In genomic region chr9:137319434-137319975, GRCh38 we compare ENCODE assay signal across 3 cellular contexts.
TF ChIP-seq lines count a peak whose summit lies in the region.

No MANE protein-coding gene starts in this region.

TF ChIP-seq in SK-N-SH, 30 proteins besides CTCF, POLR2A, EP300 and RAD21 (continues in another document):
- TF ChIP-seq FOXJ3 (CRISPR knock-in tag; IDR thresholded peaks at IDR 0.05) (no peak), MXI1 (IDR thresholded peaks at IDR 0.05; ENCODE audit: low read depth, low read length) (no peak), PBX3 (IDR thresholded peaks at IDR 0.05) (no peak), RCOR1 (IDR thresholded peaks at IDR 0.05; ENCODE audit: low read length) (no peak), FOXM1 (IDR thresholded peaks at IDR 0.05; ENCODE audit: low read depth) (no peak), JUND (IDR thresholded peaks at IDR 0.05) (no peak), POLR2AphosphoS5 (IDR thresholded peaks at IDR 0.05; ENCODE audit: low read depth, low read length) (no peak), FOSL2 (IDR thresholded peaks at IDR 0.05; ENCODE audit: borderline replicate concordance, low read depth) (no peak), ELF1 (IDR thresholded peaks at IDR 0.05) (no peak), TEAD4 (IDR thresholded peaks at IDR 0.05; ENCODE audit: borderline replicate concordance, insufficient read depth) (no peak), IRF3 (IDR thresholded peaks at IDR 0.05; ENCODE audit: low read depth, low read length) (no peak), RXRA (IDR thresholded peaks at IDR 0.05; ENCODE audit: borderline replicate concordance, low read depth) (no peak), TCF12 (IDR thresholded peaks at IDR 0.05) (no peak), RFX5 (IDR thresholded peaks at IDR 0.05; ENCODE audit: low read length) (no peak), GATA2 (CRISPR knock-in tag; IDR thresholded peaks at IDR 0.05) (no peak), EZH2phosphoT487 (IDR thresholded peaks at IDR 0.05; ENCODE audit: borderline replicate concordance, low read depth) (no peak)
- TF ChIP-seq, protein P1, sequence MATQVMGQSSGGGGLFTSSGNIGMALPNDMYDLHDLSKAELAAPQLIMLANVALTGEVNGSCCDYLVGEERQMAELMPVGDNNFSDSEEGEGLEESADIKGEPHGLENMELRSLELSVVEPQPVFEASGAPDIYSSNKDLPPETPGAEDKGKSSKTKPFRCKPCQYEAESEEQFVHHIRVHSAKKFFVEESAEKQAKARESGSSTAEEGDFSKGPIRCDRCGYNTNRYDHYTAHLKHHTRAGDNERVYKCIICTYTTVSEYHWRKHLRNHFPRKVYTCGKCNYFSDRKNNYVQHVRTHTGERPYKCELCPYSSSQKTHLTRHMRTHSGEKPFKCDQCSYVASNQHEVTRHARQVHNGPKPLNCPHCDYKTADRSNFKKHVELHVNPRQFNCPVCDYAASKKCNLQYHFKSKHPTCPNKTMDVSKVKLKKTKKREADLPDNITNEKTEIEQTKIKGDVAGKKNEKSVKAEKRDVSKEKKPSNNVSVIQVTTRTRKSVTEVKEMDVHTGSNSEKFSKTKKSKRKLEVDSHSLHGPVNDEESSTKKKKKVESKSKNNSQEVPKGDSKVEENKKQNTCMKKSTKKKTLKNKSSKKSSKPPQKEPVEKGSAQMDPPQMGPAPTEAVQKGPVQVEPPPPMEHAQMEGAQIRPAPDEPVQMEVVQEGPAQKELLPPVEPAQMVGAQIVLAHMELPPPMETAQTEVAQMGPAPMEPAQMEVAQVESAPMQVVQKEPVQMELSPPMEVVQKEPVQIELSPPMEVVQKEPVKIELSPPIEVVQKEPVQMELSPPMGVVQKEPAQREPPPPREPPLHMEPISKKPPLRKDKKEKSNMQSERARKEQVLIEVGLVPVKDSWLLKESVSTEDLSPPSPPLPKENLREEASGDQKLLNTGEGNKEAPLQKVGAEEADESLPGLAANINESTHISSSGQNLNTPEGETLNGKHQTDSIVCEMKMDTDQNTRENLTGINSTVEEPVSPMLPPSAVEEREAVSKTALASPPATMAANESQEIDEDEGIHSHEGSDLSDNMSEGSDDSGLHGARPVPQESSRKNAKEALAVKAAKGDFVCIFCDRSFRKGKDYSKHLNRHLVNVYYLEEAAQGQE (IDR thresholded peaks at IDR 0.05; ENCODE audit: low read depth, low read length): no peak
- TF ChIP-seq, protein P2, sequence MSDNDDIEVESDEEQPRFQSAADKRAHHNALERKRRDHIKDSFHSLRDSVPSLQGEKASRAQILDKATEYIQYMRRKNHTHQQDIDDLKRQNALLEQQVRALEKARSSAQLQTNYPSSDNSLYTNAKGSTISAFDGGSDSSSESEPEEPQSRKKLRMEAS (IDR thresholded peaks at IDR 0.05; ENCODE audit: low read depth): no peak

TF ChIP-seq in SK-N-SH treated with all-trans-retinoic acid at 6 μM for 48 hours, 23 proteins besides CTCF, POLR2A, EP300 and RAD21:
- no peak for TF ChIP-seq BACH2 (CRISPR knock-in tag; IDR thresholded peaks at IDR 0.05; ENCODE audit: borderline replicate concordance)
- TF ChIP-seq ARNTL (CRISPR knock-in tag; IDR thresholded peaks at IDR 0.05; ENCODE audit: borderline replicate concordance, low read depth): no peak
- no peak for TF ChIP-seq TOX (CRISPR knock-in tag; IDR thresholded peaks at IDR 0.05; ENCODE audit: borderline replicate concordance)
- TF ChIP-seq, protein P3, sequence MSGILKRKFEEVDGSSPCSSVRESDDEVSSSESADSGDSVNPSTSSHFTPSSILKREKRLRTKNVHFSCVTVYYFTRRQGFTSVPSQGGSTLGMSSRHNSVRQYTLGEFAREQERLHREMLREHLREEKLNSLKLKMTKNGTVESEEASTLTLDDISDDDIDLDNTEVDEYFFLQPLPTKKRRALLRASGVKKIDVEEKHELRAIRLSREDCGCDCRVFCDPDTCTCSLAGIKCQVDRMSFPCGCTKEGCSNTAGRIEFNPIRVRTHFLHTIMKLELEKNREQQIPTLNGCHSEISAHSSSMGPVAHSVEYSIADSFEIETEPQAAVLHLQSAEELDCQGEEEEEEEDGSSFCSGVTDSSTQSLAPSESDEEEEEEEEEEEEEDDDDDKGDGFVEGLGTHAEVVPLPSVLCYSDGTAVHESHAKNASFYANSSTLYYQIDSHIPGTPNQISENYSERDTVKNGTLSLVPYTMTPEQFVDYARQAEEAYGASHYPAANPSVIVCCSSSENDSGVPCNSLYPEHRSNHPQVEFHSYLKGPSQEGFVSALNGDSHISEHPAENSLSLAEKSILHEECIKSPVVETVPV (CRISPR knock-in tag; IDR thresholded peaks at IDR 0.05): no peak
- TF ChIP-seq ZNF8 (CRISPR knock-in tag; IDR thresholded peaks at IDR 0.05): no peak
- no peak for TF ChIP-seq ESRRG (CRISPR knock-in tag; IDR thresholded peaks at IDR 0.05)
- no peak for TF ChIP-seq ZFP30 (CRISPR knock-in tag; IDR thresholded peaks at IDR 0.05)
- TF ChIP-seq CREB5 (CRISPR knock-in tag; IDR thresholded peaks at IDR 0.05; ENCODE audit: low read depth): no peak
- TF ChIP-seq PATZ1 (CRISPR knock-in tag; IDR thresholded peaks at IDR 0.05; ENCODE audit: borderline replicate concordance): no peak
- no peak for TF ChIP-seq PPARA (CRISPR knock-in tag; IDR thresholded peaks at IDR 0.05; ENCODE audit: borderline replicate concordance)
- no peak for TF ChIP-seq ZNF70 (CRISPR knock-in tag; IDR thresholded peaks at IDR 0.05)
- TF ChIP-seq ISL1 (CRISPR knock-in tag; IDR thresholded peaks at IDR 0.05): no peak
- TF ChIP-seq ZFP3 (CRISPR knock-in tag; IDR thresholded peaks at IDR 0.05): no peak
TF ChIP-seq in SK-N-SH treated with all-trans-retinoic acid at 6 μM for 48 hours: peak in this region for 0.

TF ChIP-seq in H1, 55 proteins besides CTCF, POLR2A, EP300 and RAD21:
- no peak for TF ChIP-seq ATF3 (IDR thresholded peaks at IDR 0.05; ENCODE audit: insufficient read depth, low read depth, low read length)
- no peak for TF ChIP-seq SP2 (IDR thresholded peaks at IDR 0.05; ENCODE audit: low read length)
- no peak for TF ChIP-seq CTBP2 (IDR thresholded peaks at IDR 0.05; ENCODE audit: borderline replicate concordance, insufficient read depth, insufficient read length, low read length)
- no peak for TF ChIP-seq KDM1A (IDR thresholded peaks at IDR 0.05; ENCODE audit: borderline replicate concordance, low read length)
- no peak for TF ChIP-seq TCF12 (IDR thresholded peaks at IDR 0.05; ENCODE audit: low read depth, low read length)
- TF ChIP-seq CREB1 (IDR thresholded peaks at IDR 0.05): no peak
- no peak for TF ChIP-seq BACH1 (IDR thresholded peaks at IDR 0.05; ENCODE audit: low read length)
- TF ChIP-seq ZNF274 (IDR thresholded peaks at IDR 0.05; ENCODE audit: borderline replicate concordance, extremely low read depth, low read length): no peak
- no peak for TF ChIP-seq PHF8 (conservative IDR thresholded peaks at IDR 0.05; ENCODE audit: low read depth, low read length)
- TF ChIP-seq EZH2 (IDR thresholded peaks at IDR 0.05; ENCODE audit: low read depth, low read length, severe bottlenecking): no peak
- no peak for TF ChIP-seq CHD1 (IDR thresholded peaks at IDR 0.05; ENCODE audit: low read depth, low read length)
- TF ChIP-seq CEBPB (IDR thresholded peaks at IDR 0.05; ENCODE audit: low read depth, low read length): no peak
- no peak for TF ChIP-seq KDM5A (IDR thresholded peaks at IDR 0.05; ENCODE audit: low read length)
- TF ChIP-seq SIN3A (conservative IDR thresholded peaks at IDR 0.05 in 1 of 2, IDR thresholded peaks at IDR 0.05 in 1 of 2; ENCODE audit: low read depth in 1 of 2, low read length in 2 of 2): no peak
- TF ChIP-seq NRF1 (IDR thresholded peaks at IDR 0.05; ENCODE audit: low read depth, low read length): no peak
- no peak for TF ChIP-seq E2F6 (IDR thresholded peaks at IDR 0.05)
- no peak for TF ChIP-seq SIX5 (IDR thresholded peaks at IDR 0.05; ENCODE audit: low read depth, low read length)
- no peak for TF ChIP-seq ASH2L (IDR thresholded peaks at IDR 0.05; ENCODE audit: low read length)
